Comparison of ENCODE assay signal across 1 cellular context in the genomic region with DNA sequence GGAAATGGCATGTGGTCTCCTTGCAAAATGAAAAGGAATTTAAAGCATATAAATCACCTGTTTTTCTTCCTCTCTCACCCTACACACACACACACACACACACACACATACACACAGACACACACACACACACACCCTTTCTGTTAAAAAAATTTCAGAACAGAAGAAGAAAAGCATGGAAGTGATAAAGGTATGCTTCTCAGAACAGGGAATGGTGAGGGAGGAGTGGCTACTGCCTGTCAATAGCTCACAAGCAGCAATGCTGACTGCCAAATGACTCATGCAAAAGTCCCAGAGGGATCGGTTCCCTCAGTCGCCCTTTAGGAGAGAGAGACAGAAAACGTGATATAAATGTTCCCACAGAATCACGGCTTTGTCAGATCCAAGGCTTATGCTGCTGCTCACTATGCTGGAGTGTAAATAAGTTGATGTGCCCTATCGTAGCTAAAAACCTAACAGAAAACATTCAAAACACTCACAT.
TF ChIP-seq lines count a peak whose summit lies in the region.

No MANE protein-coding gene starts in this region.

TF ChIP-seq in HEK293, 187 proteins besides CTCF, POLR2A, EP300 and RAD21 (continued from another document and continues in another):
- TF ChIP-seq, protein P1, sequence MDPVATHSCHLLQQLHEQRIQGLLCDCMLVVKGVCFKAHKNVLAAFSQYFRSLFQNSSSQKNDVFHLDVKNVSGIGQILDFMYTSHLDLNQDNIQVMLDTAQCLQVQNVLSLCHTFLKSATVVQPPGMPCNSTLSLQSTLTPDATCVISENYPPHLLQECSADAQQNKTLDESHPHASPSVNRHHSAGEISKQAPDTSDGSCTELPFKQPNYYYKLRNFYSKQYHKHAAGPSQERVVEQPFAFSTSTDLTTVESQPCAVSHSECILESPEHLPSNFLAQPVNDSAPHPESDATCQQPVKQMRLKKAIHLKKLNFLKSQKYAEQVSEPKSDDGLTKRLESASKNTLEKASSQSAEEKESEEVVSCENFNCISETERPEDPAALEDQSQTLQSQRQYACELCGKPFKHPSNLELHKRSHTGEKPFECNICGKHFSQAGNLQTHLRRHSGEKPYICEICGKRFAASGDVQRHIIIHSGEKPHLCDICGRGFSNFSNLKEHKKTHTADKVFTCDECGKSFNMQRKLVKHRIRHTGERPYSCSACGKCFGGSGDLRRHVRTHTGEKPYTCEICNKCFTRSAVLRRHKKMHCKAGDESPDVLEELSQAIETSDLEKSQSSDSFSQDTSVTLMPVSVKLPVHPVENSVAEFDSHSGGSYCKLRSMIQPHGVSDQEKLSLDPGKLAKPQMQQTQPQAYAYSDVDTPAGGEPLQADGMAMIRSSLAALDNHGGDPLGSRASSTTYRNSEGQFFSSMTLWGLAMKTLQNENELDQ (tag by site-specific recombination; IDR thresholded peaks at IDR 0.05; ENCODE audit: low read depth): no peak
- TF ChIP-seq ZNF596 (tag by site-specific recombination; IDR thresholded peaks at IDR 0.05): no peak
- no peak for TF ChIP-seq ZNF677 (tag by site-specific recombination; IDR thresholded peaks at IDR 0.05)
- no peak for TF ChIP-seq ZNF114 (tag by site-specific recombination; IDR thresholded peaks at IDR 0.05)
- no peak for TF ChIP-seq ZNF302 (tag by site-specific recombination; IDR thresholded peaks at IDR 0.05; ENCODE audit: low read depth)
- TF ChIP-seq ZNF211 (tag by site-specific recombination; IDR thresholded peaks at IDR 0.05; ENCODE audit: low read depth): no peak
- no peak for TF ChIP-seq ZNF785 (tag by site-specific recombination; IDR thresholded peaks at IDR 0.05)
- TF ChIP-seq, protein P2, sequence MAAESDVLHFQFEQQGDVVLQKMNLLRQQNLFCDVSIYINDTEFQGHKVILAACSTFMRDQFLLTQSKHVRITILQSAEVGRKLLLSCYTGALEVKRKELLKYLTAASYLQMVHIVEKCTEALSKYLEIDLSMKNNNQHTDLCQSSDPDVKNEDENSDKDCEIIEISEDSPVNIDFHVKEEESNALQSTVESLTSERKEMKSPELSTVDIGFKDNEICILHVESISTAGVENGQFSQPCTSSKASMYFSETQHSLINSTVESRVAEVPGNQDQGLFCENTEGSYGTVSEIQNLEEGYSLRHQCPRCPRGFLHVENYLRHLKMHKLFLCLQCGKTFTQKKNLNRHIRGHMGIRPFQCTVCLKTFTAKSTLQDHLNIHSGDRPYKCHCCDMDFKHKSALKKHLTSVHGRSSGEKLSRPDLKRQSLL (tag by site-specific recombination; IDR thresholded peaks at IDR 0.05): no peak; the same call in 1 of the 2 replicates
- no peak for TF ChIP-seq ZSCAN16 (tag by site-specific recombination; IDR thresholded peaks at IDR 0.05)
- TF ChIP-seq, protein P3, sequence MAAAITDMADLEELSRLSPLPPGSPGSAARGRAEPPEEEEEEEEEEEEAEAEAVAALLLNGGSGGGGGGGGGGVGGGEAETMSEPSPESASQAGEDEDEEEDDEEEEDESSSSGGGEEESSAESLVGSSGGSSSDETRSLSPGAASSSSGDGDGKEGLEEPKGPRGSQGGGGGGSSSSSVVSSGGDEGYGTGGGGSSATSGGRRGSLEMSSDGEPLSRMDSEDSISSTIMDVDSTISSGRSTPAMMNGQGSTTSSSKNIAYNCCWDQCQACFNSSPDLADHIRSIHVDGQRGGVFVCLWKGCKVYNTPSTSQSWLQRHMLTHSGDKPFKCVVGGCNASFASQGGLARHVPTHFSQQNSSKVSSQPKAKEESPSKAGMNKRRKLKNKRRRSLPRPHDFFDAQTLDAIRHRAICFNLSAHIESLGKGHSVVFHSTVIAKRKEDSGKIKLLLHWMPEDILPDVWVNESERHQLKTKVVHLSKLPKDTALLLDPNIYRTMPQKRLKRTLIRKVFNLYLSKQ (tag by site-specific recombination; IDR thresholded peaks at IDR 0.05; ENCODE audit: borderline replicate concordance): no peak
- TF ChIP-seq YY1 (tag by site-specific recombination; IDR thresholded peaks at IDR 0.05): no peak
- no peak for TF ChIP-seq ZNF140 (tag by site-specific recombination; IDR thresholded peaks at IDR 0.05)
- no peak for TF ChIP-seq GLI2 (tag by site-specific recombination; IDR thresholded peaks at IDR 0.05; ENCODE audit: borderline replicate concordance, low read depth)
- no peak for TF ChIP-seq ZNF157 (tag by site-specific recombination; IDR thresholded peaks at IDR 0.05)
- TF ChIP-seq, protein P4, sequence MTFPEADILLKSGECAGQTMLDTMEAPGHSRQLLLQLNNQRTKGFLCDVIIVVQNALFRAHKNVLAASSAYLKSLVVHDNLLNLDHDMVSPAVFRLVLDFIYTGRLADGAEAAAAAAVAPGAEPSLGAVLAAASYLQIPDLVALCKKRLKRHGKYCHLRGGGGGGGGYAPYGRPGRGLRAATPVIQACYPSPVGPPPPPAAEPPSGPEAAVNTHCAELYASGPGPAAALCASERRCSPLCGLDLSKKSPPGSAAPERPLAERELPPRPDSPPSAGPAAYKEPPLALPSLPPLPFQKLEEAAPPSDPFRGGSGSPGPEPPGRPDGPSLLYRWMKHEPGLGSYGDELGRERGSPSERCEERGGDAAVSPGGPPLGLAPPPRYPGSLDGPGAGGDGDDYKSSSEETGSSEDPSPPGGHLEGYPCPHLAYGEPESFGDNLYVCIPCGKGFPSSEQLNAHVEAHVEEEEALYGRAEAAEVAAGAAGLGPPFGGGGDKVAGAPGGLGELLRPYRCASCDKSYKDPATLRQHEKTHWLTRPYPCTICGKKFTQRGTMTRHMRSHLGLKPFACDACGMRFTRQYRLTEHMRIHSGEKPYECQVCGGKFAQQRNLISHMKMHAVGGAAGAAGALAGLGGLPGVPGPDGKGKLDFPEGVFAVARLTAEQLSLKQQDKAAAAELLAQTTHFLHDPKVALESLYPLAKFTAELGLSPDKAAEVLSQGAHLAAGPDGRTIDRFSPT (tag by site-specific recombination; IDR thresholded peaks at IDR 0.05): no peak
- TF ChIP-seq ZNF626 (tag by site-specific recombination; IDR thresholded peaks at IDR 0.05): no peak
- TF ChIP-seq ZNF37A (tag by site-specific recombination; IDR thresholded peaks at IDR 0.05): no peak
- no peak for TF ChIP-seq ZNF146 (tag by site-specific recombination; IDR thresholded peaks at IDR 0.05)
- no peak for TF ChIP-seq ZNF776 (tag by site-specific recombination; IDR thresholded peaks at IDR 0.05; ENCODE audit: borderline replicate concordance)
- TF ChIP-seq ZNF202 (tag by site-specific recombination; IDR thresholded peaks at IDR 0.05; ENCODE audit: borderline replicate concordance): no peak
- TF ChIP-seq ZSCAN23 (tag by site-specific recombination; IDR thresholded peaks at IDR 0.05): no peak; the same call in 1 of the 2 replicates
- peak; percentile 45; the same call in 1 of the 2 replicates for TF ChIP-seq KLF9 (tag by site-specific recombination; IDR thresholded peaks at IDR 0.05; ENCODE audit: low read depth)
- TF ChIP-seq EGR2 (tag by site-specific recombination; IDR thresholded peaks at IDR 0.05; ENCODE audit: low read depth): no peak
- peak; percentile 40; the same call in 1 of the 2 replicates for TF ChIP-seq ZNF24 (tag by site-specific recombination; IDR thresholded peaks at IDR 0.05)
- TF ChIP-seq ZNF23 (tag by site-specific recombination; IDR thresholded peaks at IDR 0.05; ENCODE audit: borderline replicate concordance): no peak
- TF ChIP-seq ZNF473 (tag by site-specific recombination; IDR thresholded peaks at IDR 0.05): no peak
- TF ChIP-seq BCL11B (tag by site-specific recombination; IDR thresholded peaks at IDR 0.05; ENCODE audit: low read depth): no peak
- no peak for TF ChIP-seq ZFP3 (tag by site-specific recombination; IDR thresholded peaks at IDR 0.05; ENCODE audit: low read depth)
- TF ChIP-seq, protein P5, sequence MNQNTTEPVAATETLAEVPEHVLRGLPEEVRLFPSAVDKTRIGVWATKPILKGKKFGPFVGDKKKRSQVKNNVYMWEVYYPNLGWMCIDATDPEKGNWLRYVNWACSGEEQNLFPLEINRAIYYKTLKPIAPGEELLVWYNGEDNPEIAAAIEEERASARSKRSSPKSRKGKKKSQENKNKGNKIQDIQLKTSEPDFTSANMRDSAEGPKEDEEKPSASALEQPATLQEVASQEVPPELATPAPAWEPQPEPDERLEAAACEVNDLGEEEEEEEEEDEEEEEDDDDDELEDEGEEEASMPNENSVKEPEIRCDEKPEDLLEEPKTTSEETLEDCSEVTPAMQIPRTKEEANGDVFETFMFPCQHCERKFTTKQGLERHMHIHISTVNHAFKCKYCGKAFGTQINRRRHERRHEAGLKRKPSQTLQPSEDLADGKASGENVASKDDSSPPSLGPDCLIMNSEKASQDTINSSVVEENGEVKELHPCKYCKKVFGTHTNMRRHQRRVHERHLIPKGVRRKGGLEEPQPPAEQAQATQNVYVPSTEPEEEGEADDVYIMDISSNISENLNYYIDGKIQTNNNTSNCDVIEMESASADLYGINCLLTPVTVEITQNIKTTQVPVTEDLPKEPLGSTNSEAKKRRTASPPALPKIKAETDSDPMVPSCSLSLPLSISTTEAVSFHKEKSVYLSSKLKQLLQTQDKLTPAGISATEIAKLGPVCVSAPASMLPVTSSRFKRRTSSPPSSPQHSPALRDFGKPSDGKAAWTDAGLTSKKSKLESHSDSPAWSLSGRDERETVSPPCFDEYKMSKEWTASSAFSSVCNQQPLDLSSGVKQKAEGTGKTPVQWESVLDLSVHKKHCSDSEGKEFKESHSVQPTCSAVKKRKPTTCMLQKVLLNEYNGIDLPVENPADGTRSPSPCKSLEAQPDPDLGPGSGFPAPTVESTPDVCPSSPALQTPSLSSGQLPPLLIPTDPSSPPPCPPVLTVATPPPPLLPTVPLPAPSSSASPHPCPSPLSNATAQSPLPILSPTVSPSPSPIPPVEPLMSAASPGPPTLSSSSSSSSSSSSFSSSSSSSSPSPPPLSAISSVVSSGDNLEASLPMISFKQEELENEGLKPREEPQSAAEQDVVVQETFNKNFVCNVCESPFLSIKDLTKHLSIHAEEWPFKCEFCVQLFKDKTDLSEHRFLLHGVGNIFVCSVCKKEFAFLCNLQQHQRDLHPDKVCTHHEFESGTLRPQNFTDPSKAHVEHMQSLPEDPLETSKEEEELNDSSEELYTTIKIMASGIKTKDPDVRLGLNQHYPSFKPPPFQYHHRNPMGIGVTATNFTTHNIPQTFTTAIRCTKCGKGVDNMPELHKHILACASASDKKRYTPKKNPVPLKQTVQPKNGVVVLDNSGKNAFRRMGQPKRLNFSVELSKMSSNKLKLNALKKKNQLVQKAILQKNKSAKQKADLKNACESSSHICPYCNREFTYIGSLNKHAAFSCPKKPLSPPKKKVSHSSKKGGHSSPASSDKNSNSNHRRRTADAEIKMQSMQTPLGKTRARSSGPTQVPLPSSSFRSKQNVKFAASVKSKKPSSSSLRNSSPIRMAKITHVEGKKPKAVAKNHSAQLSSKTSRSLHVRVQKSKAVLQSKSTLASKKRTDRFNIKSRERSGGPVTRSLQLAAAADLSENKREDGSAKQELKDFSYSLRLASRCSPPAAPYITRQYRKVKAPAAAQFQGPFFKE (tag by site-specific recombination; IDR thresholded peaks at IDR 0.05; ENCODE audit: borderline replicate concordance): no peak
- TF ChIP-seq, protein P6, sequence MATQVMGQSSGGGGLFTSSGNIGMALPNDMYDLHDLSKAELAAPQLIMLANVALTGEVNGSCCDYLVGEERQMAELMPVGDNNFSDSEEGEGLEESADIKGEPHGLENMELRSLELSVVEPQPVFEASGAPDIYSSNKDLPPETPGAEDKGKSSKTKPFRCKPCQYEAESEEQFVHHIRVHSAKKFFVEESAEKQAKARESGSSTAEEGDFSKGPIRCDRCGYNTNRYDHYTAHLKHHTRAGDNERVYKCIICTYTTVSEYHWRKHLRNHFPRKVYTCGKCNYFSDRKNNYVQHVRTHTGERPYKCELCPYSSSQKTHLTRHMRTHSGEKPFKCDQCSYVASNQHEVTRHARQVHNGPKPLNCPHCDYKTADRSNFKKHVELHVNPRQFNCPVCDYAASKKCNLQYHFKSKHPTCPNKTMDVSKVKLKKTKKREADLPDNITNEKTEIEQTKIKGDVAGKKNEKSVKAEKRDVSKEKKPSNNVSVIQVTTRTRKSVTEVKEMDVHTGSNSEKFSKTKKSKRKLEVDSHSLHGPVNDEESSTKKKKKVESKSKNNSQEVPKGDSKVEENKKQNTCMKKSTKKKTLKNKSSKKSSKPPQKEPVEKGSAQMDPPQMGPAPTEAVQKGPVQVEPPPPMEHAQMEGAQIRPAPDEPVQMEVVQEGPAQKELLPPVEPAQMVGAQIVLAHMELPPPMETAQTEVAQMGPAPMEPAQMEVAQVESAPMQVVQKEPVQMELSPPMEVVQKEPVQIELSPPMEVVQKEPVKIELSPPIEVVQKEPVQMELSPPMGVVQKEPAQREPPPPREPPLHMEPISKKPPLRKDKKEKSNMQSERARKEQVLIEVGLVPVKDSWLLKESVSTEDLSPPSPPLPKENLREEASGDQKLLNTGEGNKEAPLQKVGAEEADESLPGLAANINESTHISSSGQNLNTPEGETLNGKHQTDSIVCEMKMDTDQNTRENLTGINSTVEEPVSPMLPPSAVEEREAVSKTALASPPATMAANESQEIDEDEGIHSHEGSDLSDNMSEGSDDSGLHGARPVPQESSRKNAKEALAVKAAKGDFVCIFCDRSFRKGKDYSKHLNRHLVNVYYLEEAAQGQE (tag by site-specific recombination; IDR thresholded peaks at IDR 0.05): peak; percentile 25; the same call in 1 of the 2 replicates
- no peak for TF ChIP-seq KLF8 (tag by site-specific recombination; IDR thresholded peaks at IDR 0.05)
- no peak for TF ChIP-seq ZNF133 (tag by site-specific recombination; IDR thresholded peaks at IDR 0.05)
- TF ChIP-seq, protein P7, sequence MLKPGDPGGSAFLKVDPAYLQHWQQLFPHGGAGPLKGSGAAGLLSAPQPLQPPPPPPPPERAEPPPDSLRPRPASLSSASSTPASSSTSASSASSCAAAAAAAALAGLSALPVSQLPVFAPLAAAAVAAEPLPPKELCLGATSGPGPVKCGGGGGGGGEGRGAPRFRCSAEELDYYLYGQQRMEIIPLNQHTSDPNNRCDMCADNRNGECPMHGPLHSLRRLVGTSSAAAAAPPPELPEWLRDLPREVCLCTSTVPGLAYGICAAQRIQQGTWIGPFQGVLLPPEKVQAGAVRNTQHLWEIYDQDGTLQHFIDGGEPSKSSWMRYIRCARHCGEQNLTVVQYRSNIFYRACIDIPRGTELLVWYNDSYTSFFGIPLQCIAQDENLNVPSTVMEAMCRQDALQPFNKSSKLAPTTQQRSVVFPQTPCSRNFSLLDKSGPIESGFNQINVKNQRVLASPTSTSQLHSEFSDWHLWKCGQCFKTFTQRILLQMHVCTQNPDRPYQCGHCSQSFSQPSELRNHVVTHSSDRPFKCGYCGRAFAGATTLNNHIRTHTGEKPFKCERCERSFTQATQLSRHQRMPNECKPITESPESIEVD (tag by site-specific recombination; IDR thresholded peaks at IDR 0.05): no peak
- TF ChIP-seq, protein P8, sequence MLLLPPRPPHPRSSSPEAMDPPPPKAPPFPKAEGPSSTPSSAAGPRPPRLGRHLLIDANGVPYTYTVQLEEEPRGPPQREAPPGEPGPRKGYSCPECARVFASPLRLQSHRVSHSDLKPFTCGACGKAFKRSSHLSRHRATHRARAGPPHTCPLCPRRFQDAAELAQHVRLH (tag by site-specific recombination; IDR thresholded peaks at IDR 0.05): no peak
- TF ChIP-seq, protein P9, sequence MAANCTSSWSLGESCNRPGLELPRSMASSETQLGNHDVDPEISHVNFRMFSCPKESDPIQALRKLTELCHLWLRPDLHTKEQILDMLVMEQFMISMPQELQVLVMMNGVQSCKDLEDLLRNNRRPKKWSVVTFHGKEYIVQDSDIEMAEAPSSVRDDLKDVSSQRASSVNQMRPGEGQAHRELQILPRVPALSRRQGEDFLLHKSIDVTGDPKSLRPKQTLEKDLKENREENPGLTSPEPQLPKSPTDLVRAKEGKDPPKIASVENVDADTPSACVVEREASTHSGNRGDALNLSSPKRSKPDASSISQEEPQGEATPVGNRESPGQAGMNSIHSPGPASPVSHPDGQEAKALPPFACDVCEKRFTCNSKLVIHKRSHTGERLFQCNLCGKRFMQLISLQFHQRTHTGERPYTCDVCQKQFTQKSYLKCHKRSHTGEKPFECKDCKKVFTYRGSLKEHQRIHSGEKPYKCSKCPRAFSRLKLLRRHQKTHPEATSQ (tag by site-specific recombination; IDR thresholded peaks at IDR 0.05): no peak
